1 cellular context compared by ENCODE assay signal in the genomic region with DNA sequence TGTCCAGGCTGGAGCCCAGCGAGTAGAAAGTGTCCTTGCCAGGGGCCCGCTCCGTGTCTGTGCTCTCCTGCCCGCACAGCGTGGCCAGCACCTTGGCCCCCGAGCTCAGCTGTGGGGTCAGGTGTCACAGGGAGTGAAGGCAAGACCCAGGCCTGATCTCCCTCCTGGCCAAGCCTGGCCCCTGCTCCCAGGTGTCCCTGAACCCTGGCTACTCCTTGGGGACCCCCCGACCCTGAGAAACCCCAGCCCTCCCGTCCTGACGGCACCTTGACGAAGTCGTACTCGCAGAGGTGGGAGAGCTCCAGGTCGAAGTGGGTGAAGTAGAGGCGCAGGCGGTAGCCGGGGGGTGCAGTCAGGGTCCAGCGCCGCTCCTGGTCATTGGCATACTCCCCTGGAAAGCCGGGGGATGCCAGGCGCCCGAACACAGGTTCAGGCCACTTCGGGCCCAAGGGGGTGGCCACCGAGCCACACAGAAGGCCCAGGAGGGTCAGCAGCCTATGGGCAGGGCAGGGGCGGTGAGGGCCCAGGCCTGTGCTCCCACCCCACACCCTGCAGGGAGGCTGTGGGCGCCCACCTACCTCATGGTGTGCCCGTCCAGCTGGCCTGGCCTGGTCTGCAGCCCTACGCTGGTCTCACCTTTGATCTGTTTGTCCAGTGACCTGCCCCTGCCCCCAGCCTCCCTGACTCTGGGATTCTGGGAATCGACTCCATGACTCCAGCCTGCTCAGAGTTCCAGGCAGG.
TF ChIP-seq lines count a peak whose summit lies in the region.

TSS of gene MASP2 (minus strand) at position 615 of the 741 bp plus-strand sequence. CDS start at position 583, 32 bp downstream.

TF ChIP-seq in HepG2, 621 proteins besides CTCF, POLR2A, EP300 and RAD21 (continued from another document and continues in another):
- TF ChIP-seq, protein P1, sequence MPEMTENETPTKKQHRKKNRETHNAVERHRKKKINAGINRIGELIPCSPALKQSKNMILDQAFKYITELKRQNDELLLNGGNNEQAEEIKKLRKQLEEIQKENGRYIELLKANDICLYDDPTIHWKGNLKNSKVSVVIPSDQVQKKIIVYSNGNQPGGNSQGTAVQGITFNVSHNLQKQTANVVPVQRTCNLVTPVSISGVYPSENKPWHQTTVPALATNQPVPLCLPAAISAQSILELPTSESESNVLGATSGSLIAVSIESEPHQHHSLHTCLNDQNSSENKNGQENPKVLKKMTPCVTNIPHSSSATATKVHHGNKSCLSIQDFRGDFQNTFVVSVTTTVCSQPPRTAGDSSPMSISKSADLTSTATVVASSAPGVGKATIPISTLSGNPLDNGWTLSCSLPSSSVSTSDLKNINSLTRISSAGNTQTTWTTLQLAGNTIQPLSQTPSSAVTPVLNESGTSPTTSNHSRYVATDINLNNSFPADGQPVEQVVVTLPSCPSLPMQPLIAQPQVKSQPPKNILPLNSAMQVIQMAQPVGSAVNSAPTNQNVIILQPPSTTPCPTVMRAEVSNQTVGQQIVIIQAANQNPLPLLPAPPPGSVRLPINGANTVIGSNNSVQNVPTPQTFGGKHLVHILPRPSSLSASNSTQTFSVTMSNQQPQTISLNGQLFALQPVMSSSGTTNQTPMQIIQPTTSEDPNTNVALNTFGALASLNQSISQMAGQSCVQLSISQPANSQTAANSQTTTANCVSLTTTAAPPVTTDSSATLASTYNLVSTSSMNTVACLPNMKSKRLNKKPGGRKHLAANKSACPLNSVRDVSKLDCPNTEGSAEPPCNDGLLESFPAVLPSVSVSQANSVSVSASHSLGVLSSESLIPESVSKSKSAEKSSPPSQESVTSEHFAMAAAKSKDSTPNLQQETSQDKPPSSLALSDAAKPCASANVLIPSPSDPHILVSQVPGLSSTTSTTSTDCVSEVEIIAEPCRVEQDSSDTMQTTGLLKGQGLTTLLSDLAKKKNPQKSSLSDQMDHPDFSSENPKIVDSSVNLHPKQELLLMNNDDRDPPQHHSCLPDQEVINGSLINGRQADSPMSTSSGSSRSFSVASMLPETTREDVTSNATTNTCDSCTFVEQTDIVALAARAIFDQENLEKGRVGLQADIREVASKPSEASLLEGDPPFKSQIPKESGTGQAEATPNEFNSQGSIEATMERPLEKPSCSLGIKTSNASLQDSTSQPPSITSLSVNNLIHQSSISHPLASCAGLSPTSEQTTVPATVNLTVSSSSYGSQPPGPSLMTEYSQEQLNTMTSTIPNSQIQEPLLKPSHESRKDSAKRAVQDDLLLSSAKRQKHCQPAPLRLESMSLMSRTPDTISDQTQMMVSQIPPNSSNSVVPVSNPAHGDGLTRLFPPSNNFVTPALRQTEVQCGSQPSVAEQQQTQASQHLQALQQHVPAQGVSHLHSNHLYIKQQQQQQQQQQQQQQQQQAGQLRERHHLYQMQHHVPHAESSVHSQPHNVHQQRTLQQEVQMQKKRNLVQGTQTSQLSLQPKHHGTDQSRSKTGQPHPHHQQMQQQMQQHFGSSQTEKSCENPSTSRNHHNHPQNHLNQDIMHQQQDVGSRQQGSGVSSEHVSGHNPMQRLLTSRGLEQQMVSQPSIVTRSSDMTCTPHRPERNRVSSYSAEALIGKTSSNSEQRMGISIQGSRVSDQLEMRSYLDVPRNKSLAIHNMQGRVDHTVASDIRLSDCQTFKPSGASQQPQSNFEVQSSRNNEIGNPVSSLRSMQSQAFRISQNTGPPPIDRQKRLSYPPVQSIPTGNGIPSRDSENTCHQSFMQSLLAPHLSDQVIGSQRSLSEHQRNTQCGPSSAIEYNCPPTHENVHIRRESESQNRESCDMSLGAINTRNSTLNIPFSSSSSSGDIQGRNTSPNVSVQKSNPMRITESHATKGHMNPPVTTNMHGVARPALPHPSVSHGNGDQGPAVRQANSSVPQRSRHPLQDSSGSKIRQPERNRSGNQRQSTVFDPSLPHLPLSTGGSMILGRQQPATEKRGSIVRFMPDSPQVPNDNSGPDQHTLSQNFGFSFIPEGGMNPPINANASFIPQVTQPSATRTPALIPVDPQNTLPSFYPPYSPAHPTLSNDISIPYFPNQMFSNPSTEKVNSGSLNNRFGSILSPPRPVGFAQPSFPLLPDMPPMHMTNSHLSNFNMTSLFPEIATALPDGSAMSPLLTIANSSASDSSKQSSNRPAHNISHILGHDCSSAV (CRISPR knock-in tag; IDR thresholded peaks at IDR 0.05; ENCODE audit: borderline replicate concordance) = no peak
- TF ChIP-seq ZNF264 (CRISPR knock-in tag; IDR thresholded peaks at IDR 0.05) (no peak; the same call in 1 of the 2 replicates), ATAD3A (CRISPR knock-in tag; IDR thresholded peaks at IDR 0.05) (no peak), ZFYVE20 (CRISPR knock-in tag; IDR thresholded peaks at IDR 0.05; ENCODE audit: borderline replicate concordance, low read depth) (no peak), SOX5 (CRISPR knock-in tag; IDR thresholded peaks at IDR 0.05; ENCODE audit: borderline replicate concordance) (0 out of 2 replicates have a peak, but pooled peaks have one; percentile 29), ZNF605 (CRISPR knock-in tag; IDR thresholded peaks at IDR 0.05) (peak; percentile 75; the same call in 1 of the 2 replicates), SOX6 (IDR thresholded peaks at IDR 0.05) (no peak), SOX6 (CRISPR knock-in tag; IDR thresholded peaks at IDR 0.05) (peak; percentile 39; the same call in 1 of the 2 replicates), ZNF343 (CRISPR knock-in tag; IDR thresholded peaks at IDR 0.05) (no peak), ZNF10 (CRISPR knock-in tag; IDR thresholded peaks at IDR 0.05; ENCODE audit: borderline replicate concordance, low read depth) (no peak), IRX3 (CRISPR knock-in tag; IDR thresholded peaks at IDR 0.05; ENCODE audit: borderline replicate concordance, low read depth) (no peak), THAP11 (CRISPR knock-in tag; IDR thresholded peaks at IDR 0.05) (0 out of 2 replicates have a peak, but pooled peaks have one; percentile 44), ZSCAN25 (CRISPR knock-in tag; IDR thresholded peaks at IDR 0.05) (peak; percentile 98), ZNF550 (CRISPR knock-in tag; IDR thresholded peaks at IDR 0.05; ENCODE audit: borderline replicate concordance) (no peak), TCF12 (IDR thresholded peaks at IDR 0.05) (no peak), TCF12 (CRISPR knock-in tag; IDR thresholded peaks at IDR 0.05) (no peak), ZBED4 (CRISPR knock-in tag; IDR thresholded peaks at IDR 0.05; ENCODE audit: borderline replicate concordance) (no peak), JUNB (CRISPR knock-in tag; IDR thresholded peaks at IDR 0.05; ENCODE audit: borderline replicate concordance) (no peak), HNF4A (CRISPR knock-in tag; IDR thresholded peaks at IDR 0.05) (peak; percentile 93), SIX4 (CRISPR knock-in tag; IDR thresholded peaks at IDR 0.05) (no peak), FOXA3 (CRISPR knock-in tag; IDR thresholded peaks at IDR 0.05) (peak; percentile 42; the same call in 1 of the 2 replicates), ZNF747 (CRISPR knock-in tag; IDR thresholded peaks at IDR 0.05; ENCODE audit: borderline replicate concordance) (no peak), NCOA5 (CRISPR knock-in tag; IDR thresholded peaks at IDR 0.05) (no peak)
- TF ChIP-seq, protein P2, sequence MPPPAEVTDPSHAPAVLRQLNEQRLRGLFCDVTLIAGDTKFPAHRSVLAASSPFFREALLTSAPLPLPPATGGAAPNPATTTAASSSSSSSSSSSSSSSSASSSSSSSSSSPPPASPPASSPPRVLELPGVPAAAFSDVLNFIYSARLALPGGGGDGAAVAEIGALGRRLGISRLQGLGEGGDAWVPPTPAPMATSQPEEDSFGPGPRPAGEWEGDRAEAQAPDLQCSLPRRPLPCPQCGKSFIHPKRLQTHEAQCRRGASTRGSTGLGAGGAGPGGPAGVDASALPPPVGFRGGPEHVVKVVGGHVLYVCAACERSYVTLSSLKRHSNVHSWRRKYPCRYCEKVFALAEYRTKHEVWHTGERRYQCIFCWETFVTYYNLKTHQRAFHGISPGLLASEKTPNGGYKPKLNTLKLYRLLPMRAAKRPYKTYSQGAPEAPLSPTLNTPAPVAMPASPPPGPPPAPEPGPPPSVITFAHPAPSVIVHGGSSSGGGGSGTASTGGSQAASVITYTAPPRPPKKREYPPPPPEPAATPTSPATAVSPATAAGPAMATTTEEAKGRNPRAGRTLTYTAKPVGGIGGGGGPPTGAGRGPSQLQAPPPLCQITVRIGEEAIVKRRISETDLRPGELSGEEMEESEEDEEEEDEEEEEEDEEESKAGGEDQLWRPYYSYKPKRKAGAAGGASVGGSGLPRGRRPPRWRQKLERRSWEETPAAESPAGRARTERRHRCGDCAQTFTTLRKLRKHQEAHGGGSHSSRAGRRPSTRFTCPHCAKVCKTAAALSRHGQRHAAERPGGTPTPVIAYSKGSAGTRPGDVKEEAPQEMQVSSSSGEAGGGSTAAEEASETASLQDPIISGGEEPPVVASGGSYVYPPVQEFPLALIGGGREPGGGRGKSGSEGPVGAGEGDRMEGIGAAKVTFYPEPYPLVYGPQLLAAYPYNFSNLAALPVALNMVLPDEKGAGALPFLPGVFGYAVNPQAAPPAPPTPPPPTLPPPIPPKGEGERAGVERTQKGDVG (CRISPR knock-in tag; IDR thresholded peaks at IDR 0.05; ENCODE audit: borderline replicate concordance) = no peak; the same call in 1 of the 2 replicates
- TF ChIP-seq, protein P3, sequence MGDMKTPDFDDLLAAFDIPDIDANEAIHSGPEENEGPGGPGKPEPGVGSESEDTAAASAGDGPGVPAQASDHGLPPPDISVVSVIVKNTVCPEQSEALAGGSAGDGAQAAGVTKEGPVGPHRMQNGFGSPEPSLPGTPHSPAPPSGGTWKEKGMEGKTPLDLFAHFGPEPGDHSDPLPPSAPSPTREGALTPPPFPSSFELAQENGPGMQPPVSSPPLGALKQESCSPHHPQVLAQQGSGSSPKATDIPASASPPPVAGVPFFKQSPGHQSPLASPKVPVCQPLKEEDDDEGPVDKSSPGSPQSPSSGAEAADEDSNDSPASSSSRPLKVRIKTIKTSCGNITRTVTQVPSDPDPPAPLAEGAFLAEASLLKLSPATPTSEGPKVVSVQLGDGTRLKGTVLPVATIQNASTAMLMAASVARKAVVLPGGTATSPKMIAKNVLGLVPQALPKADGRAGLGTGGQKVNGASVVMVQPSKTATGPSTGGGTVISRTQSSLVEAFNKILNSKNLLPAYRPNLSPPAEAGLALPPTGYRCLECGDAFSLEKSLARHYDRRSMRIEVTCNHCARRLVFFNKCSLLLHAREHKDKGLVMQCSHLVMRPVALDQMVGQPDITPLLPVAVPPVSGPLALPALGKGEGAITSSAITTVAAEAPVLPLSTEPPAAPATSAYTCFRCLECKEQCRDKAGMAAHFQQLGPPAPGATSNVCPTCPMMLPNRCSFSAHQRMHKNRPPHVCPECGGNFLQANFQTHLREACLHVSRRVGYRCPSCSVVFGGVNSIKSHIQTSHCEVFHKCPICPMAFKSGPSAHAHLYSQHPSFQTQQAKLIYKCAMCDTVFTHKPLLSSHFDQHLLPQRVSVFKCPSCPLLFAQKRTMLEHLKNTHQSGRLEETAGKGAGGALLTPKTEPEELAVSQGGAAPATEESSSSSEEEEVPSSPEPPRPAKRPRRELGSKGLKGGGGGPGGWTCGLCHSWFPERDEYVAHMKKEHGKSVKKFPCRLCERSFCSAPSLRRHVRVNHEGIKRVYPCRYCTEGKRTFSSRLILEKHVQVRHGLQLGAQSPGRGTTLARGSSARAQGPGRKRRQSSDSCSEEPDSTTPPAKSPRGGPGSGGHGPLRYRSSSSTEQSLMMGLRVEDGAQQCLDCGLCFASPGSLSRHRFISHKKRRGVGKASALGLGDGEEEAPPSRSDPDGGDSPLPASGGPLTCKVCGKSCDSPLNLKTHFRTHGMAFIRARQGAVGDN (CRISPR knock-in tag; IDR thresholded peaks at IDR 0.05) = peak; percentile 93
- TF ChIP-seq, protein P4, sequence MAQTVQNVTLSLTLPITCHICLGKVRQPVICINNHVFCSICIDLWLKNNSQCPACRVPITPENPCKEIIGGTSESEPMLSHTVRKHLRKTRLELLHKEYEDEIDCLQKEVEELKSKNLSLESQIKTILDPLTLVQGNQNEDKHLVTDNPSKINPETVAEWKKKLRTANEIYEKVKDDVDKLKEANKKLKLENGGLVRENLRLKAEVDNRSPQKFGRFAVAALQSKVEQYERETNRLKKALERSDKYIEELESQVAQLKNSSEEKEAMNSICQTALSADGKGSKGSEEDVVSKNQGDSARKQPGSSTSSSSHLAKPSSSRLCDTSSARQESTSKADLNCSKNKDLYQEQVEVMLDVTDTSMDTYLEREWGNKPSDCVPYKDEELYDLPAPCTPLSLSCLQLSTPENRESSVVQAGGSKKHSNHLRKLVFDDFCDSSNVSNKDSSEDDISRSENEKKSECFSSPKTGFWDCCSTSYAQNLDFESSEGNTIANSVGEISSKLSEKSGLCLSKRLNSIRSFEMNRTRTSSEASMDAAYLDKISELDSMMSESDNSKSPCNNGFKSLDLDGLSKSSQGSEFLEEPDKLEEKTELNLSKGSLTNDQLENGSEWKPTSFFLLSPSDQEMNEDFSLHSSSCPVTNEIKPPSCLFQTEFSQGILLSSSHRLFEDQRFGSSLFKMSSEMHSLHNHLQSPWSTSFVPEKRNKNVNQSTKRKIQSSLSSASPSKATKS (CRISPR knock-in tag; IDR thresholded peaks at IDR 0.05) = no peak
